In the genomic region with DNA sequence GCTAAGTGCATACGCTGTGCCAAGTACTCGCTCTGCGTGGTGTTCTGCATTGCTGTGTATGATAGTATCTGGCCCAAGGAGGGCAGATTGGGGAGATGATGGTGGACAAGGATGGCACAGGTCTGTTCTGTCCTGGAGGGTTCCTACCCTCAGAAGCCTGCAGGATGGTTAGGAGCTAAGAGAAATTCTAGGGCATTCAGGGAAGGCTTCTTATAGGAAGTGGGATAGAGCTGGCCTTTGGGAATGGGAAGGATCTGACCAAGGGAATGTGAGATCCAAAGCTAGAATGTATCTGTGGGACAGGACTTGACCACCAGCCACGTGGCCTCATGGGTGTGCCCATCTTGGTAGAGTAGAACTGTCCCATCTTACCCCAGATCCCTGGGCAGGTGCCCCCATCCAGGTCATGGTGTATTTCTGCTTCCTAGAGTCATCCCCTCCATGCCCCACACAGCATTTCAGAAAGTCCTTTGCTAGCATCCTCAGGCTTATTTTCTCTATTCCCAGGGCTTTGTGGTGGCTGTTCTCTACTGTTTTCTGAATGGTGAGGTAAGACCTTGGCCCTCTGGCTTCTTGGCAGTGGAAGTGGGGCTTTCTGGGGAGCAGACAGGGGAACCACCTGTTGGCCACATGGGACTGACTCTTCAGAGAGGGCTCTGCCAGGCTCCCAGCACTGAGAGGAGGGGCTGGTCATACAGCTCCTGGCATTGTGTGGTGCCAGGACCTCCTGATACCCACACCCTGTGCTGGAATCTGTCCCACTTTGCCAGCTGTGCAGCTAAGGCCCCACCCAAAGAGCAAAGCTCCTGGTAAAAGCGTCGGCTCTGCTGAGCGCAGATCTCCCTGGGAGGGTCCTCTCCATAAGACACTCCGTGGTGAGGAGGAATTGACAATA, we compare ENCODE assay signal across 16 cellular contexts. TPM values are rescaled to one million over a fixed set of nuclear protein-coding genes. Genes with fewer than 3 reads are reported as not detected.
"Had no signal": no experiment of that assay in that cellular context is flagged by ENCODE, and none has a peak within 500 bp of the region (broad histone marks: within the 10 kb centered on the region; RNA-seq: fewer than 3 reads in every experiment).

No MANE protein-coding gene starts in this region.

- H3K9me3 Mint-ChIP-seq: activated CD4-positive, alpha-beta memory T cell treated with anti-CD3 and anti-CD28 coated beads, Interleukin-2, amount 10 ng/mL, durations not matched to agents 7 days and 5 days; activated T-helper 17 cell treated with anti-CD3 and anti-CD28 coated beads, Interleukin-2, amount 50 U/mL, for 72 hours; nephron progenitor cell; stimulated activated naive CD8-positive, alpha-beta T cell treated with anti-CD3 and anti-CD28 coated beads, Interleukin-15, amount 100 ng/mL, for 72 hours had no signal

- H3K9me3 ChIP-seq: adrenal gland, ovary had no signal

- H3K36me3 ChIP-seq: adrenal gland, ovary had no signal

- ATAC-seq: activated T-helper 17 cell treated with anti-CD3 and anti-CD28 coated beads, Interleukin-2, amount 50 U/mL, for 72 hours; stimulated activated naive CD8-positive, alpha-beta T cell treated with anti-CD3 and anti-CD28 coated beads, Interleukin-15, amount 100 ng/mL, for 72 hours had no signal

- H3K27me3 ChIP-seq: adrenal gland, ovary had no signal

- H3K4me3 Mint-ChIP-seq: activated CD4-positive, alpha-beta memory T cell treated with anti-CD3 and anti-CD28 coated beads, Interleukin-2, amount 10 ng/mL, durations not matched to agents 7 days and 5 days; activated T-helper 17 cell treated with anti-CD3 and anti-CD28 coated beads, Interleukin-2, amount 50 U/mL, for 72 hours; nephron progenitor cell; stimulated activated naive CD8-positive, alpha-beta T cell treated with anti-CD3 and anti-CD28 coated beads, Interleukin-15, amount 100 ng/mL, for 72 hours had no signal

- H3K27ac Mint-ChIP-seq: activated CD4-positive, alpha-beta memory T cell treated with anti-CD3 and anti-CD28 coated beads, Interleukin-2, amount 10 ng/mL, durations not matched to agents 7 days and 5 days; activated T-helper 17 cell treated with anti-CD3 and anti-CD28 coated beads, Interleukin-2, amount 50 U/mL, for 72 hours; nephron progenitor cell; stimulated activated naive CD8-positive, alpha-beta T cell treated with anti-CD3 and anti-CD28 coated beads, Interleukin-15, amount 100 ng/mL, for 72 hours had no signal

- H3K4me3 ChIP-seq: adrenal gland, ovary had no signal

- H3K4me1 ChIP-seq: adrenal gland had no signal

- DNase-seq: activated CD4-positive, alpha-beta memory T cell treated with anti-CD3 and anti-CD28 coated beads, Interleukin-2, amount 10 ng/mL, durations not matched to agents 7 days and 5 days; activated naive CD4-positive, alpha-beta T cell treated with anti-CD3 and anti-CD28 coated beads, Interleukin-2, amount 50 U/mL, for 16 hours; caudate nucleus; cortex of kidney; effector CD8-positive, alpha-beta T cell; hippocampal formation; kidney glomerular epithelial cell; mammary epithelial cell; nephron progenitor cell; stimulated activated CD4-positive, alpha-beta T cell treated with anti-CD3 and anti-CD28 coated beads, Interleukin-4, amount 100 ng/mL, for 4 hours; stimulated activated naive CD8-positive, alpha-beta T cell treated with anti-CD3 and anti-CD28 coated beads, Interleukin-15, amount 100 ng/mL, for 72 hours; T1000 had no signal

- H3K4me1 Mint-ChIP-seq: activated CD4-positive, alpha-beta memory T cell treated with anti-CD3 and anti-CD28 coated beads, Interleukin-2, amount 10 ng/mL, durations not matched to agents 7 days and 5 days; activated T-helper 17 cell treated with anti-CD3 and anti-CD28 coated beads, Interleukin-2, amount 50 U/mL, for 72 hours; nephron progenitor cell; stimulated activated naive CD8-positive, alpha-beta T cell treated with anti-CD3 and anti-CD28 coated beads, Interleukin-15, amount 100 ng/mL, for 72 hours had no signal

- H3K27me3 Mint-ChIP-seq: activated CD4-positive, alpha-beta memory T cell treated with anti-CD3 and anti-CD28 coated beads, Interleukin-2, amount 10 ng/mL, durations not matched to agents 7 days and 5 days; activated T-helper 17 cell treated with anti-CD3 and anti-CD28 coated beads, Interleukin-2, amount 50 U/mL, for 72 hours had no signal

- H3K27ac ChIP-seq: adrenal gland, ovary had no signal

RNA-seq across cellular contexts. Expression of a gene that starts 52.5 kb away (rescaled TPM):
- total RNA-seq: activated CD4-positive, alpha-beta memory T cell treated with anti-CD3 and anti-CD28 coated beads, Interleukin-2, amount 10 ng/mL, durations not matched to agents 7 days and 5 days; activated T-helper 17 cell treated with anti-CD3 and anti-CD28 coated beads, Interleukin-2, amount 50 U/mL, for 72 hours; mammary epithelial cell; renal cortical epithelial cell had no signal
- polyA plus RNA-seq: mammary epithelial cell had no signal
